ENCODE assay signal across 17 cellular contexts in the genomic region with DNA sequence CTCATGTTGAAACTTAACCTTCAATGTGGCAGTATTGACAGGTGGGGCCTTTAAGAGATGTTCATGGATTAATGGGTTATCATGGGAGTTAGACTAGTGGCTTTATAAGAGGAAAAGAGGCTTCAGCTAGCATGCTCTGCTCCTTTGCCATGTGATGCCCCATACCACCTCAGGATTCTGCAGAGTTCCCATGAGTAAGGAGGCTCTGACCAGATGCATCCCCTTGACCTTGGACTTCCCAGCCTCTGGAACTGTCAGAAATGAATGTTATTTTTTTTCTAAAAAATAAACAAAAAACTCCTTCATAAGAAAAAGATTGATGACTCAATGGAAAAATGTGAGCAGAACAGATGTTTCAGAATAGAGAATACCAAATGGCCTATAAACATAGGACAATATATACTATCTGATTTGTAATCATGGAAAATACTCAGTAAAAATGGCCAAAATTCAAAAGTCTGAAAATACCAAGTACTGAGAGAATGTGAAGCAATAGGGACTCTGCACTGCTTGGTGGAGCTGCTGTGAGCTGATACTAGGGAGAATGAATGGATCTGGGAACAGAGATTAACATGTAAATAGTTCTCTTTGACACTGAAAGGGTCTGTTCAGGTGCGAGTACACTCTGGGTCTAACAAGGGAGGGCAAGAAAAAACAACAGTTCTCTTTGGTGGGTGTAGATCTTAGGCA. TPM values are rescaled to one million over a fixed set of nuclear protein-coding genes. Genes with fewer than 3 reads are reported as not detected.
A peak's percentile ranks its signal among the peaks of the same experiment; 100 is the strongest.
DNase-seq lines count a peak whose midpoint lies in the region; ATAC-seq and TF ChIP-seq lines count a peak whose summit lies in the region.
"Had no signal": no experiment of that assay in that cellular context is flagged by ENCODE, and none has a peak within 500 bp of the region (broad histone marks: within the 10 kb centered on the region; RNA-seq: fewer than 3 reads in every experiment).

No MANE protein-coding gene starts in this region.

- intact Hi-C loops in Caco-2 (cut with micrococcal nuclease; ENCODE audit: unreplicated experiment) (no loop called here), posterior cingulate gyrus (cut with DNase I) (no loop called here)

- POLR2A ChIA-PET in WTC11 (lab: Charles Lee) (no interaction called here), Caco-2 (lab: Charles Lee) (no interaction called here)

- peak overlapping the region; percentile 49 for H3K27ac Mint-ChIP-seq in stimulated activated naive CD8-positive, alpha-beta T cell treated with anti-CD3 and anti-CD28 coated beads, Interleukin-15, Interleukin-2, amounts not matched to agents 100 ng/mL and 50 ng/mL, for 24 hours
- H3K27ac Mint-ChIP-seq in stimulated activated naive CD8-positive, alpha-beta T cell treated with anti-CD3 and anti-CD28 coated beads, Interleukin-15, amount 100 ng/mL, for 72 hours, result no peak overlapping the region
- H3K27ac Mint-ChIP-seq in WTC11 (peak overlapping the region; percentile 80), Caco-2 (ENCODE audit: unreplicated experiment) (no peak overlapping the region)

- no peak for DNase-seq in stimulated activated naive CD8-positive, alpha-beta T cell treated with anti-CD3 and anti-CD28 coated beads, Interleukin-15, amount 100 ng/mL, for 72 hours
- DNase-seq in WTC11 (ENCODE audit: low spot score) (no peak), amygdala (lab: John Stamatoyannopoulos, UW) (no peak), Caco-2 (no peak), posterior cingulate gyrus (no peak)
- no peak for DNase-seq in effector CD8-positive, alpha-beta T cell (lab: John Stamatoyannopoulos, UW)
- DNase-seq: activated effector memory CD4-positive, alpha-beta T cell treated with anti-CD3 and anti-CD28 coated beads, Interleukin-2, amount 50 U/mL, for 16 hours; CD4-positive, CD25-positive, alpha-beta regulatory T cell; DND-41; NCI-H1105 treated with DMSO at 0.1 percent for 48 hours; NCI-H524 treated with DMSO at 0.1 percent for 48 hours; uterus; WERI-Rb-1 had no signal

- no peaks in the 10 kb centered on the region for H3K9me3 Mint-ChIP-seq in stimulated activated naive CD8-positive, alpha-beta T cell treated with anti-CD3 and anti-CD28 coated beads, Interleukin-15, Interleukin-2, amounts not matched to agents 100 ng/mL and 50 ng/mL, for 24 hours
- H3K9me3 Mint-ChIP-seq in stimulated activated naive CD8-positive, alpha-beta T cell treated with anti-CD3 and anti-CD28 coated beads, Interleukin-15, amount 100 ng/mL, for 72 hours, result no peaks in the 10 kb centered on the region
- no peaks in the 10 kb centered on the region for H3K9me3 Mint-ChIP-seq in WTC11
- H3K9me3 Mint-ChIP-seq in Caco-2 (ENCODE audit: unreplicated experiment), result no peaks in the 10 kb centered on the region

- no TSS peak for BruUV-seq in Caco-2 (replicated peaks; lab: Mats Ljungman, UMichigan)

- peaks cover 78% of the 10 kb centered on the region for H3K36me3 Mint-ChIP-seq in stimulated activated naive CD8-positive, alpha-beta T cell treated with anti-CD3 and anti-CD28 coated beads, Interleukin-15, Interleukin-2, amounts not matched to agents 100 ng/mL and 50 ng/mL, for 24 hours (ENCODE audit: low read depth)
- H3K36me3 Mint-ChIP-seq in WTC11 (peaks cover 20% of the 10 kb centered on the region), Caco-2 (ENCODE audit: insufficient read depth, unreplicated experiment) (peaks cover 21% of the 10 kb centered on the region)

- H3K27me3 Mint-ChIP-seq in stimulated activated naive CD8-positive, alpha-beta T cell treated with anti-CD3 and anti-CD28 coated beads, Interleukin-15, Interleukin-2, amounts not matched to agents 100 ng/mL and 50 ng/mL, for 24 hours, result no peaks in the 10 kb centered on the region
- H3K27me3 Mint-ChIP-seq in stimulated activated naive CD8-positive, alpha-beta T cell treated with anti-CD3 and anti-CD28 coated beads, Interleukin-15, amount 100 ng/mL, for 72 hours, result no peaks in the 10 kb centered on the region
- H3K27me3 Mint-ChIP-seq in WTC11 (ENCODE audit: low read depth) (no peaks in the 10 kb centered on the region; the same call in 1 of the 2 replicates), Caco-2 (ENCODE audit: insufficient read depth, unreplicated experiment) (no peaks in the 10 kb centered on the region)
- H3K27me3 Mint-ChIP-seq: CD4-positive, CD25-positive, alpha-beta regulatory T cell had no signal

- no peak overlapping the region for H3K9ac ChIP-seq in iPS-18a (ENCODE audit: low read length)
- H3K9ac ChIP-seq: parathyroid adenoma had no signal

- no peak overlapping the region for H3K4me3 Mint-ChIP-seq in stimulated activated naive CD8-positive, alpha-beta T cell treated with anti-CD3 and anti-CD28 coated beads, Interleukin-15, Interleukin-2, amounts not matched to agents 100 ng/mL and 50 ng/mL, for 24 hours
- no peak overlapping the region for H3K4me3 Mint-ChIP-seq in stimulated activated naive CD8-positive, alpha-beta T cell treated with anti-CD3 and anti-CD28 coated beads, Interleukin-15, amount 100 ng/mL, for 72 hours
- H3K4me3 Mint-ChIP-seq in WTC11 (peak overlapping the region; percentile 29), Caco-2 (ENCODE audit: unreplicated experiment) (no peak overlapping the region)

- H3K27ac ChIP-seq in iPS-18a (ENCODE audit: low read length), result no peak overlapping the region
- H3K27ac ChIP-seq: parathyroid adenoma, uterus, WERI-Rb-1 had no signal

- CTCF ChIA-PET in WTC11 (lab: Charles Lee), result no interaction called here
- CTCF ChIA-PET in Caco-2 (lab: Charles Lee), result no interaction called here

- no peak for TF ChIP-seq CTCF in WTC11 (IDR thresholded peaks at IDR 0.05)
- TF ChIP-seq CTCF in Caco-2 (IDR thresholded peaks at IDR 0.05; ENCODE audit: insufficient read depth in 1 of 2, low read depth in 1 of 2, low read length in 1 of 2, severe bottlenecking in 1 of 2, unreplicated experiment in 1 of 2), result no peak

- H3K36me3 ChIP-seq in iPS-18a (ENCODE audit: control insufficient read depth, low read depth, low read length) (peaks cover 8% of the 10 kb centered on the region), Caco-2 (ENCODE audit: control insufficient read depth, insufficient read depth, low read length) (no peaks in the 10 kb centered on the region)
- H3K36me3 ChIP-seq: uterus had no signal

- ATAC-seq in stimulated activated naive CD8-positive, alpha-beta T cell treated with anti-CD3 and anti-CD28 coated beads, Interleukin-15, amount 100 ng/mL, for 72 hours, result no peak
- ATAC-seq in WTC11, result peak; percentile 83
- ATAC-seq: Right ventricle myocardium inferior had no signal

- H3K27me3 ChIP-seq in iPS-18a (ENCODE audit: control insufficient read depth, insufficient read depth, low read length), result no peaks in the 10 kb centered on the region
- H3K27me3 ChIP-seq in Caco-2 (replicated peaks; ENCODE audit: control insufficient read depth, insufficient read depth, low read length), result no peaks in the 10 kb centered on the region
- H3K27me3 ChIP-seq: uterus had no signal

- peak overlapping the region; percentile 8 for H3K4me3 ChIP-seq in iPS-18a (ENCODE audit: low read length)
- H3K4me3 ChIP-seq in Caco-2 (ENCODE audit: low read depth, low read length), result no peak overlapping the region
- H3K4me3 ChIP-seq: uterus had no signal

- H3K4me1 Mint-ChIP-seq in stimulated activated naive CD8-positive, alpha-beta T cell treated with anti-CD3 and anti-CD28 coated beads, Interleukin-15, Interleukin-2, amounts not matched to agents 100 ng/mL and 50 ng/mL, for 24 hours (ENCODE audit: low read depth), result peaks cover 68% of the 10 kb centered on the region
- H3K4me1 Mint-ChIP-seq in stimulated activated naive CD8-positive, alpha-beta T cell treated with anti-CD3 and anti-CD28 coated beads, Interleukin-15, amount 100 ng/mL, for 72 hours, result peaks cover 74% of the 10 kb centered on the region
- peaks cover 80% of the 10 kb centered on the region for H3K4me1 Mint-ChIP-seq in WTC11
- H3K4me1 Mint-ChIP-seq in Caco-2 (ENCODE audit: low read depth, unreplicated experiment), result peaks cover 1% of the 10 kb centered on the region

- H3K4me1 ChIP-seq in iPS-18a (ENCODE audit: control insufficient read depth, low read depth, low read length) (peaks cover 47% of the 10 kb centered on the region), Caco-2 (peaks cover 3% of the 10 kb centered on the region; the same call in 1 of the 2 replicates)
- H3K4me1 ChIP-seq: uterus had no signal

- no peaks in the 10 kb centered on the region for H3K9me3 ChIP-seq in iPS-18a (ENCODE audit: control insufficient read depth, low read depth, low read length)
- H3K9me3 ChIP-seq in Caco-2, result no peaks in the 10 kb centered on the region
- H3K9me3 ChIP-seq: uterus had no signal

TF ChIP-seq in WTC11, 78 proteins besides CTCF, POLR2A, EP300 and RAD21 (continues in another document):
- no peak for TF ChIP-seq JUN (CRISPR knock-in tag; IDR thresholded peaks at IDR 0.05)
- TF ChIP-seq, protein P1, sequence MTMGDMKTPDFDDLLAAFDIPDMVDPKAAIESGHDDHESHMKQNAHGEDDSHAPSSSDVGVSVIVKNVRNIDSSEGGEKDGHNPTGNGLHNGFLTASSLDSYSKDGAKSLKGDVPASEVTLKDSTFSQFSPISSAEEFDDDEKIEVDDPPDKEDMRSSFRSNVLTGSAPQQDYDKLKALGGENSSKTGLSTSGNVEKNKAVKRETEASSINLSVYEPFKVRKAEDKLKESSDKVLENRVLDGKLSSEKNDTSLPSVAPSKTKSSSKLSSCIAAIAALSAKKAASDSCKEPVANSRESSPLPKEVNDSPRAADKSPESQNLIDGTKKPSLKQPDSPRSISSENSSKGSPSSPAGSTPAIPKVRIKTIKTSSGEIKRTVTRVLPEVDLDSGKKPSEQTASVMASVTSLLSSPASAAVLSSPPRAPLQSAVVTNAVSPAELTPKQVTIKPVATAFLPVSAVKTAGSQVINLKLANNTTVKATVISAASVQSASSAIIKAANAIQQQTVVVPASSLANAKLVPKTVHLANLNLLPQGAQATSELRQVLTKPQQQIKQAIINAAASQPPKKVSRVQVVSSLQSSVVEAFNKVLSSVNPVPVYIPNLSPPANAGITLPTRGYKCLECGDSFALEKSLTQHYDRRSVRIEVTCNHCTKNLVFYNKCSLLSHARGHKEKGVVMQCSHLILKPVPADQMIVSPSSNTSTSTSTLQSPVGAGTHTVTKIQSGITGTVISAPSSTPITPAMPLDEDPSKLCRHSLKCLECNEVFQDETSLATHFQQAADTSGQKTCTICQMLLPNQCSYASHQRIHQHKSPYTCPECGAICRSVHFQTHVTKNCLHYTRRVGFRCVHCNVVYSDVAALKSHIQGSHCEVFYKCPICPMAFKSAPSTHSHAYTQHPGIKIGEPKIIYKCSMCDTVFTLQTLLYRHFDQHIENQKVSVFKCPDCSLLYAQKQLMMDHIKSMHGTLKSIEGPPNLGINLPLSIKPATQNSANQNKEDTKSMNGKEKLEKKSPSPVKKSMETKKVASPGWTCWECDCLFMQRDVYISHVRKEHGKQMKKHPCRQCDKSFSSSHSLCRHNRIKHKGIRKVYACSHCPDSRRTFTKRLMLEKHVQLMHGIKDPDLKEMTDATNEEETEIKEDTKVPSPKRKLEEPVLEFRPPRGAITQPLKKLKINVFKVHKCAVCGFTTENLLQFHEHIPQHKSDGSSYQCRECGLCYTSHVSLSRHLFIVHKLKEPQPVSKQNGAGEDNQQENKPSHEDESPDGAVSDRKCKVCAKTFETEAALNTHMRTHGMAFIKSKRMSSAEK (CRISPR knock-in tag; IDR thresholded peaks at IDR 0.05; ENCODE audit: borderline replicate concordance), result no peak

RNA-seq across cellular contexts. Expression of a gene that starts 7.4 kb away (rescaled TPM):
- total RNA-seq in WTC11 (2021) (22.7 to 24.9 TPM (median 24.0 TPM) in 3 replicates), Caco-2 (2022) (12.7 and 14.5 TPM in 2 replicates)

RNA-seq across cellular contexts. Expression of a gene that starts 25.7 kb away (rescaled TPM):
- total RNA-seq in WTC11 (2021) (64.1 to 75.5 TPM (median 72.8 TPM) in 3 replicates), Caco-2 (2022) (44.2 and 47.5 TPM in 2 replicates)

Comparison
In these comparisons a context has a peak if more than half of its experiments do, and no peak if none do; other contexts are left out.
1. H3K27ac Mint-ChIP-seq: peak in stimulated activated naive CD8-positive, alpha-beta T cell treated with anti-CD3 and anti-CD28 coated beads, Interleukin-15, Interleukin-2, amounts not matched to agents 100 ng/mL and 50 ng/mL, for 24 hours (single experiment) and WTC11 (single experiment); none in stimulated activated naive CD8-positive, alpha-beta T cell treated with anti-CD3 and anti-CD28 coated beads, Interleukin-15, amount 100 ng/mL, for 72 hours (0 of 2) and Caco-2 (single experiment).